ENCODE assay signal across 15 cellular contexts in genomic region chr2:222288590-222289279, GRCh38. TPM values are rescaled to one million over a fixed set of nuclear protein-coding genes. Genes with fewer than 3 reads are reported as not detected.
"Had no signal": no experiment of that assay in that cellular context is flagged by ENCODE, and none has a peak within 500 bp of the region (broad histone marks: within the 10 kb centered on the region; RNA-seq: fewer than 3 reads in every experiment).

No MANE protein-coding gene starts in this region.

- H3K4me1 ChIP-seq: pancreas had no signal

- H3K36me3 ChIP-seq: esophagus squamous epithelium, pancreas, thyroid gland had no signal

- H3K4me3 ChIP-seq: dorsolateral prefrontal cortex, esophagus squamous epithelium, lung, pancreas, thyroid gland had no signal

- H3K27ac Mint-ChIP-seq: activated CD4-positive, alpha-beta T cell treated with anti-CD3 and anti-CD28 coated beads, Interleukin-2, amount 10 ng/mL, durations not matched to agents 7 days and 5 days; activated naive CD8-positive, alpha-beta T cell treated with anti-CD3 and anti-CD28 coated beads, Interleukin-2, amount 50 U/mL, for 24 hours; stimulated activated memory B cell treated with anti-CD40 and anti-IgM and Interleukin-4, amounts not matched to agents 10 μg/mL and 1 μg/mL and 100 μg/mL, for 72 hours had no signal

- ATAC-seq: activated naive CD8-positive, alpha-beta T cell treated with anti-CD3 and anti-CD28 coated beads, Interleukin-2, amount 50 U/mL, for 24 hours; pancreas; stimulated activated memory B cell treated with anti-CD40 and anti-IgM and Interleukin-4, amounts not matched to agents 10 μg/mL and 1 μg/mL and 100 μg/mL, for 72 hours had no signal

- H3K4me1 Mint-ChIP-seq: activated CD4-positive, alpha-beta T cell treated with anti-CD3 and anti-CD28 coated beads, Interleukin-2, amount 10 ng/mL, durations not matched to agents 7 days and 5 days; activated naive CD8-positive, alpha-beta T cell treated with anti-CD3 and anti-CD28 coated beads, Interleukin-2, amount 50 U/mL, for 24 hours; stimulated activated memory B cell treated with anti-CD40 and anti-IgM and Interleukin-4, amounts not matched to agents 10 μg/mL and 1 μg/mL and 100 μg/mL, for 72 hours had no signal

- H3K27ac ChIP-seq: dorsolateral prefrontal cortex, esophagus squamous epithelium, pancreas, thyroid gland had no signal

- H3K9me3 ChIP-seq: esophagus squamous epithelium, pancreas, thyroid gland had no signal

- H3K4me3 Mint-ChIP-seq: activated CD4-positive, alpha-beta T cell treated with anti-CD3 and anti-CD28 coated beads, Interleukin-2, amount 10 ng/mL, durations not matched to agents 7 days and 5 days; activated naive CD8-positive, alpha-beta T cell treated with anti-CD3 and anti-CD28 coated beads, Interleukin-2, amount 50 U/mL, for 24 hours; stimulated activated memory B cell treated with anti-CD40 and anti-IgM and Interleukin-4, amounts not matched to agents 10 μg/mL and 1 μg/mL and 100 μg/mL, for 72 hours had no signal

- DNase-seq: activated CD4-positive, alpha-beta T cell treated with anti-CD3 and anti-CD28 coated beads, Interleukin-2, amount 10 ng/mL, durations not matched to agents 7 days and 5 days; activated naive CD4-positive, alpha-beta T cell; activated naive CD8-positive, alpha-beta T cell treated with anti-CD3 and anti-CD28 coated beads, Interleukin-2, amount 50 U/mL, for 24 hours; aorta; dorsolateral prefrontal cortex; esophagus squamous epithelium; midbrain; pancreas; stimulated activated CD4-positive, alpha-beta T cell treated with anti-CD3 and anti-CD28 coated beads, Interleukin-2, amount 100 ng/mL, for 48 hours; SW 1271; thyroid gland had no signal

- H3K9me3 Mint-ChIP-seq: activated naive CD8-positive, alpha-beta T cell treated with anti-CD3 and anti-CD28 coated beads, Interleukin-2, amount 50 U/mL, for 24 hours; stimulated activated memory B cell treated with anti-CD40 and anti-IgM and Interleukin-4, amounts not matched to agents 10 μg/mL and 1 μg/mL and 100 μg/mL, for 72 hours had no signal

RNA-seq across cellular contexts. Expression of gene PAX3, which starts 10.1 kb away (rescaled TPM):
- total RNA-seq: activated CD4-positive, alpha-beta T cell treated with anti-CD3 and anti-CD28 coated beads, Interleukin-2, amount 10 ng/mL, durations not matched to agents 7 days and 5 days; esophagus squamous epithelium; fibroblast of villous mesenchyme; lung; pancreas; T-helper 2 cell treated with Interferon-gamma antibody and Interleukin-4, amounts not matched to agents 100 ng/mL and 5 ng/mL, for 36 hours; thyroid gland had no signal
- polyA plus RNA-seq: aorta, lung, pancreas had no signal
